In the genomic region with DNA sequence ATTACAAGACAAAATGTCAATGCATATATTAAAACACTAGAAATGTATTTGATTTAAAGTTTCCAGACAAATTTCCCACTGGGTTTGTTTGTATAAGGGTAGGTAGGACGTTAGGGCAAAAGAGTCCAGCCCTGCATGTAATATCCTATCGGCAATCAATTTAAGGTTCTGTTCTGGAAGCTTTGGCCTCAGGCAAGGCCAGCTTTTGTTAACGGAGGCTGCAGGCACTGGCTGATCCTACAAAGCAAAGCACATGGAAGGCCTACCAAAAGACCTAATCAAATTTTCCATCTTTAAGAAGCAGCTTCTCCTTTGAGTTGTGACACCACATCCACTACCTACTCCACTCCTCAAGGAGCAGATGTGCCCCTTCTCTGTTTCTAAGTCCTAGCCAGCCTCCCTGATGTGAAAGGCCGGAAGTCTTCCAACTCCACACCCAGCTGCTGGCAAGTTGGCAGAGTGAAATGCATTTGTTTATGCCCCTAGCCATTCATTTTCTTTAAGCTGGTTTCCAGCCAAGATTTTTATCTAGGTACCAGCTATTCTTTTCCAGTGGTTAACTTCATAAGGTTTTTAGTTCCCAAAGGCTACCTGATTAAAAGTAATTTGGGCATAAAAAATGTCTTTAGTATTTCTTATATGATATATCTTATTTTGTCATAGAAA, we compare ENCODE assay signal across 21 cellular contexts.
DNase-seq lines count a peak whose midpoint lies in the region; ATAC-seq and TF ChIP-seq lines count a peak whose summit lies in the region.
"Had no signal": no experiment of that assay in that cellular context is flagged by ENCODE, and none has a peak within 500 bp of the region (broad histone marks: within the 10 kb centered on the region; RNA-seq: fewer than 3 reads in every experiment).

No MANE protein-coding gene starts in this region.

- H3K4me3 ChIP-seq in LNCaP clone FGC (ENCODE audit: low read depth, low read length): no peak overlapping the region
- no peak overlapping the region for H3K4me3 ChIP-seq in adipocyte (ENCODE audit: low read length)
- no peak overlapping the region for H3K4me3 ChIP-seq in neural progenitor cell
- H3K4me3 ChIP-seq: GM12878, hepatocyte, thyroid gland had no signal

- no peaks in the 10 kb centered on the region for H3K36me3 Mint-ChIP-seq in neural progenitor cell
- H3K36me3 Mint-ChIP-seq: stimulated activated memory B cell treated with anti-CD40 and anti-IgM and Interleukin-4, amounts not matched to agents 10 μg/mL and 1 μg/mL and 100 μg/mL, for 72 hours had no signal

- H3K9ac ChIP-seq in adipocyte (ENCODE audit: low read length): no peak overlapping the region
- H3K9ac ChIP-seq in neural progenitor cell: no peak overlapping the region

- DNase-seq in DMS79 (lab: John Stamatoyannopoulos, UW) (peak; percentile 64), LNCaP clone FGC (ENCODE audit: low read depth) (peak; percentile 54), adipocyte (ENCODE audit: low read depth) (peak; percentile 26), neural progenitor cell (ENCODE audit: low spot score) (no peak), Kasumi-1 (lab: John Stamatoyannopoulos, UW) (no peak), germinal center (ENCODE audit: low spot score) (no peak)
- DNase-seq: activated CD4-positive, alpha-beta T cell treated with anti-CD3 and anti-CD28 coated beads, Interleukin-2, amount 50 U/mL, for 48 hours; activated naive CD4-positive, alpha-beta T cell; AML-193; central memory CD4-positive, alpha-beta T cell; kidney; NCI-H1930; Right ventricle myocardium superior; thyroid gland had no signal

- H3K27me3 ChIP-seq in adipocyte (replicated peaks; ENCODE audit: control insufficient read depth, insufficient read depth, low read length): no peaks in the 10 kb centered on the region
- no peaks in the 10 kb centered on the region for H3K27me3 ChIP-seq in neural progenitor cell
- H3K27me3 ChIP-seq: hepatocyte, thyroid gland had no signal

- H3F3A ChIP-seq in neural progenitor cell (ENCODE audit: low read depth): no peaks in the 10 kb centered on the region

- no peak overlapping the region for H3K4me2 ChIP-seq in neural progenitor cell
- H3K4me2 ChIP-seq: hepatocyte had no signal

- H3K27ac ChIP-seq in neural progenitor cell: no peak overlapping the region
- H3K27ac ChIP-seq: hepatocyte, thyroid gland had no signal

- TF ChIP-seq CTCF in LNCaP clone FGC (IDR thresholded peaks at IDR 0.05; ENCODE audit: control insufficient read depth, extremely low read depth, insufficient read depth) (no peak), neural progenitor cell (IDR thresholded peaks at IDR 0.05) (no peak)

- H3K27ac Mint-ChIP-seq in neural progenitor cell: no peak overlapping the region
- H3K27ac Mint-ChIP-seq: stimulated activated memory B cell treated with anti-CD40 and anti-IgM and Interleukin-4, amounts not matched to agents 10 μg/mL and 1 μg/mL and 100 μg/mL, for 72 hours had no signal

- no peaks in the 10 kb centered on the region for H4K20me1 ChIP-seq in neural progenitor cell (ENCODE audit: low read depth)

- H3K36me3 ChIP-seq in adipocyte (ENCODE audit: control insufficient read depth, insufficient read depth, low read length, severe bottlenecking) (no peaks in the 10 kb centered on the region), neural progenitor cell (no peaks in the 10 kb centered on the region)
- H3K36me3 ChIP-seq: thyroid gland had no signal

- no peak for ATAC-seq in HG03039 (IDR thresholded peaks at IDR 0.05; ENCODE audit: unreplicated experiment)
- ATAC-seq in GM19467 (IDR thresholded peaks at IDR 0.05; ENCODE audit: unreplicated experiment): no peak
- ATAC-seq: GM12878; HCT116; sciatic nerve; stimulated activated memory B cell treated with anti-CD40 and anti-IgM and Interleukin-4, amounts not matched to agents 10 μg/mL and 1 μg/mL and 100 μg/mL, for 72 hours had no signal

- peak overlapping the region; percentile 51 for H2AFZ ChIP-seq in neural progenitor cell (replicated peaks)
- H2AFZ ChIP-seq: hepatocyte had no signal

- H3K9me3 ChIP-seq in adipocyte (ENCODE audit: control insufficient read depth, low read length): no peaks in the 10 kb centered on the region
- H3K9me3 ChIP-seq in neural progenitor cell (ENCODE audit: low read depth): no peaks in the 10 kb centered on the region
- H3K9me3 ChIP-seq: thyroid gland had no signal

- H3K4me1 Mint-ChIP-seq in neural progenitor cell: no peaks in the 10 kb centered on the region
- H3K4me1 Mint-ChIP-seq: stimulated activated memory B cell treated with anti-CD40 and anti-IgM and Interleukin-4, amounts not matched to agents 10 μg/mL and 1 μg/mL and 100 μg/mL, for 72 hours had no signal

- no peak overlapping the region for H3K4me3 Mint-ChIP-seq in neural progenitor cell
- H3K4me3 Mint-ChIP-seq: stimulated activated memory B cell treated with anti-CD40 and anti-IgM and Interleukin-4, amounts not matched to agents 10 μg/mL and 1 μg/mL and 100 μg/mL, for 72 hours had no signal

- H3K4me1 ChIP-seq in adipocyte (ENCODE audit: control insufficient read depth, insufficient read depth, low read length) (no peaks in the 10 kb centered on the region), neural progenitor cell (no peaks in the 10 kb centered on the region)
- H3K4me1 ChIP-seq: thyroid gland had no signal

- H3K79me2 ChIP-seq in neural progenitor cell (ENCODE audit: low read depth): no peaks in the 10 kb centered on the region
- H3K79me2 ChIP-seq: hepatocyte had no signal

- H3K27me3 Mint-ChIP-seq in neural progenitor cell (ENCODE audit: insufficient read depth, low read depth): peaks cover 2% of the 10 kb centered on the region
- H3K27me3 Mint-ChIP-seq: stimulated activated memory B cell treated with anti-CD40 and anti-IgM and Interleukin-4, amounts not matched to agents 10 μg/mL and 1 μg/mL and 100 μg/mL, for 72 hours had no signal

- H3K9me3 Mint-ChIP-seq in neural progenitor cell: no peaks in the 10 kb centered on the region
- H3K9me3 Mint-ChIP-seq: stimulated activated memory B cell treated with anti-CD40 and anti-IgM and Interleukin-4, amounts not matched to agents 10 μg/mL and 1 μg/mL and 100 μg/mL, for 72 hours had no signal

Comparison
In these comparisons a context has a peak if more than half of its experiments do, and no peak if none do; other contexts are left out.
1. DNase-seq: peak in DMS79 (single experiment), LNCaP clone FGC (single experiment) and adipocyte (single experiment); none in neural progenitor cell (single experiment), Kasumi-1 (0 of 2) and germinal center (single experiment).